In the genomic region with DNA sequence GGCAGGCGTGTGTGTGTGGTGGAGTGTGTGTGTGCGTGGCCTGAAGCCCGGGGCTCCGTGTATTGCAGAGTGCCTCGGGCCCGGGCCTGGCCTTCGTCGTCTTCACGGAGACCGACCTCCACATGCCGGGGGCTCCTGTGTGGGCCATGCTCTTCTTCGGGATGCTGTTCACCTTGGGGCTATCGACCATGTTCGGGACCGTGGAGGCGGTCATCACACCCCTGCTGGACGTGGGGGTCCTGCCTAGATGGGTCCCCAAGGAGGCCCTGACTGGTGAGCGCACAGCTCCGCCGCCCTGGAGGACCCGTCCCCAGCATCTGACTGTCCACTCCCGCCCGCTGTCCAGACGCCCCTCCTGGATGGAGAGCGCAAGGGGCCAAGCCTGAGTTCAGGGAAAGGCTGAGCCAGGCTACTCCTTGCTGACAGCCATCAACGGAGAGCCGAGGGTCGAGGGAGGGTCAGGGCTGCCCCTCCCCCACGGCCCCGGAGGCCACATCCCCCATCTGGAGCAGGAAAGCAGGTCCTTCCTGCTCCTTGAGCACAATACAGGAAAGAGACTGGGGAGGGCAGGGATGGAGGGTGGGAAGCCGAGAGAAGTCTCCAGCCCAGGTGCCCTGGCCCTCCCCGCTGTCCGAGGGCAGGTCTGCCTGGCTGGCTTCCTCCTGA, we compare ENCODE assay signal across 28 cellular contexts. TPM values are rescaled to one million over a fixed set of nuclear protein-coding genes. Genes with fewer than 3 reads are reported as not detected.
DNase-seq lines count a peak whose midpoint lies in the region; ATAC-seq, FAIRE-seq and TF ChIP-seq lines count a peak whose summit lies in the region.
"Had no signal": no experiment of that assay in that cellular context is flagged by ENCODE, and none has a peak within 500 bp of the region (broad histone marks: within the 10 kb centered on the region; RNA-seq: fewer than 3 reads in every experiment).

No MANE protein-coding gene starts in this region.

- H3K14ac ChIP-seq in H1 (ENCODE audit: insufficient read length) (no peak overlapping the region), neuronal stem cell (ENCODE audit: low read length) (peak overlapping the region; percentile 89)

- no peak overlapping the region for H3K9ac ChIP-seq in H1 (replicated peaks in 1 of 4; ENCODE audit: extremely low read depth in 1 of 4, low read depth in 3 of 4, low read length in 3 of 4)
- peak overlapping the region; percentile 40 for H3K9ac ChIP-seq in neuronal stem cell (ENCODE audit: low read depth, low read length, poor library complexity)
- H3K9ac ChIP-seq: BLaER1 had no signal

- H4K91ac ChIP-seq in H1 (replicated peaks; ENCODE audit: insufficient read length, low read length) = no peak overlapping the region
- no peak overlapping the region for H4K91ac ChIP-seq in neuronal stem cell (ENCODE audit: low read depth, low read length, poor library complexity)

- H4K20me1 ChIP-seq in GM23338 (replicated peaks; ENCODE audit: insufficient read depth) = no peaks in the 10 kb centered on the region
- peaks cover 6 to 11% of the 10 kb centered on the region in 2 experiments for H4K20me1 ChIP-seq in H1 (replicated peaks in 1 of 2; ENCODE audit: control insufficient read depth in 1 of 2, insufficient read depth in 2 of 2, low read length in 2 of 2)

- no peaks in the 10 kb centered on the region; the same call in 2 of the 3 replicates for H3K9me3 Mint-ChIP-seq in GM23338

- no peak overlapping the region for H3K27ac Mint-ChIP-seq in GM23338
- H3K27ac Mint-ChIP-seq: CD4-positive, CD25-positive, alpha-beta regulatory T cell had no signal

- peaks cover 2% of the 10 kb centered on the region; the same call in 1 of the 2 replicates for H3K23me2 ChIP-seq in H1 (ENCODE audit: low read depth, low read length)

- H3F3A ChIP-seq in GM23338 (replicated peaks; ENCODE audit: low read depth) = no peaks in the 10 kb centered on the region

- H3K27me3 ChIP-seq in GM23338 (ENCODE audit: insufficient read depth) (no peaks in the 10 kb centered on the region), H1 (replicated peaks in 1 of 4; ENCODE audit: control insufficient read depth in 3 of 4, extremely low read depth in 1 of 4, insufficient read depth in 3 of 4, low read length in 3 of 4) (no peaks in the 10 kb centered on the region; a peak in 1 of 7 replicates), neuronal stem cell (ENCODE audit: control insufficient read depth in 3 of 3, insufficient read depth in 3 of 3, low read depth in 1 of 3, low read length in 3 of 3) (peaks cover 0 to 27% (median 0%) of the 10 kb centered on the region in 3 experiments), thyroid gland (no peaks in the 10 kb centered on the region)

- H4K8ac ChIP-seq in H1 (ENCODE audit: extremely low read depth, insufficient read depth, low read length) (no peak overlapping the region), neuronal stem cell (ENCODE audit: low read depth, low read length) (no peak overlapping the region)

- H2BK120ac ChIP-seq in H1 (replicated peaks; ENCODE audit: low read depth, low read length) = no peak overlapping the region
- H2BK120ac ChIP-seq in neuronal stem cell (ENCODE audit: low read depth, low read length) = no peak overlapping the region

- no peaks in the 10 kb centered on the region for H3K79me1 ChIP-seq in H1 (ENCODE audit: low read depth, low read length)
- peaks cover 4% of the 10 kb centered on the region for H3K79me1 ChIP-seq in neuronal stem cell (ENCODE audit: low read depth, low read length)

- POLR2A ChIA-PET in H1 (lab: Charles Lee; ENCODE audit: partially characterized antibody) = interaction anchor here (1.3 kb wide), 1 partner anchor 51 kb away, joined by 4 read pairs; a partner anchor contains a TSS

- H3K9me2 ChIP-seq in GM23338 (ENCODE audit: insufficient read depth) = no peaks in the 10 kb centered on the region

- H2BK5ac ChIP-seq in H1 (ENCODE audit: low read depth, low read length) = peak overlapping the region; percentile 44
- H2BK5ac ChIP-seq in neuronal stem cell (ENCODE audit: low read length) = peak overlapping the region; percentile 39

- H3K9me3 ChIP-seq in H1 (ENCODE audit: insufficient read depth in 2 of 2, low read depth in 1 of 2, low read length in 1 of 2) (no peaks in the 10 kb centered on the region), neuronal stem cell (replicated peaks in 1 of 2; ENCODE audit: control insufficient read depth in 2 of 2, insufficient read depth in 1 of 2, low read depth in 1 of 2, low read length in 2 of 2) (peaks cover 0 to 2% of the 10 kb centered on the region in 2 donors), thyroid gland (no peaks in the 10 kb centered on the region)
- H3K9me3 ChIP-seq: BLaER1 had no signal

- 90% methylated on average over 24 of the region's 33 CpGs; no CpG with 5 or more reads in 1 of the 2 experiments for WGBS in H1 (ENCODE audit: extremely low coverage in 1 of 2, insufficient coverage in 1 of 2, insufficient read length in 1 of 2, insufficient replicate concordance in 2 of 2, low coverage in 1 of 2, low lambda C conversion rate in 2 of 2, missing lambda C conversion rate in 1 of 2), 2 experiments
- no CpG with 5 or more reads among the region's 33 CpGs for WGBS in neuronal stem cell (ENCODE audit: extremely low coverage in 2 of 2, insufficient read length in 2 of 2, insufficient replicate concordance in 1 of 2), 2 donors
- WGBS in thyroid gland, 2 donors = 48 to 65% methylated on average over 18 to 33 of the region's 33 CpGs

- TF ChIP-seq POLR2A in H1 (IDR thresholded peaks at IDR 0.05; ENCODE audit: control extremely low read depth in 1 of 2, low read depth in 2 of 2, low read length in 2 of 2) = no peak
- TF ChIP-seq POLR2A in thyroid gland (IDR thresholded peaks at IDR 0.05) = no peak

- no peak overlapping the region for H3K56ac ChIP-seq in H1 (replicated peaks; ENCODE audit: insufficient read length, low read depth, low read length)

- DNase-seq in GM23338 (ENCODE audit: low spot score) = peak; percentile 51
- no peak for DNase-seq in H1 (ENCODE audit: low read depth in 1 of 2, low spot score in 2 of 2)
- peak; percentile 69 for DNase-seq in iPS-NIHi7 (ENCODE audit: extremely low spot score)
- no peak for DNase-seq in neuronal stem cell (ENCODE audit: low spot score)
- no peak for DNase-seq in thyroid gland
- DNase-seq in NCI-H2171 (lab: John Stamatoyannopoulos, UW) = no peak
- no peak for DNase-seq in H4 (ENCODE audit: low spot score)
- DNase-seq in stimulated activated CD4-positive, alpha-beta T cell treated with anti-CD3 and anti-CD28 coated beads, Interleukin-4, amount 100 ng/mL, for 1 hour = no peak
- DNase-seq: CD4-positive, CD25-positive, alpha-beta regulatory T cell; DMS153; DND-41; KBM-7; MV-4-11; NCI-H1105; NCI-H1436 treated with DMSO at 0.1 percent for 48 hours; NCI-H187 treated with DMSO at 0.1 percent for 48 hours; SHP77 had no signal

- no peak overlapping the region for H2BK20ac ChIP-seq in H1 (ENCODE audit: low read length)

- H4K5ac ChIP-seq in H1 (ENCODE audit: insufficient read length, low read depth, low read length) = no peak overlapping the region

- no peak overlapping the region for H3K4me3 Mint-ChIP-seq in GM23338
- H3K4me3 Mint-ChIP-seq: CD4-positive, CD25-positive, alpha-beta regulatory T cell had no signal

- peaks cover 6% of the 10 kb centered on the region for H3K27me3 Mint-ChIP-seq in GM23338 (ENCODE audit: insufficient read depth, low read depth, poor library complexity)
- H3K27me3 Mint-ChIP-seq: CD4-positive, CD25-positive, alpha-beta regulatory T cell had no signal

- H3K18ac ChIP-seq in H1 (ENCODE audit: extremely low read depth, low read length) = no peak overlapping the region
- peak overlapping the region; percentile 38 for H3K18ac ChIP-seq in neuronal stem cell (ENCODE audit: low read length)

- H3K27ac ChIP-seq in GM23338 (ENCODE audit: low read depth) = no peak overlapping the region
- no peak overlapping the region for H3K27ac ChIP-seq in H1 (ENCODE audit: low read depth, low read length)
- no peak overlapping the region for H3K27ac ChIP-seq in neuronal stem cell (replicated peaks; ENCODE audit: low read length)
- no peak overlapping the region for H3K27ac ChIP-seq in thyroid gland
- H3K27ac ChIP-seq: BLaER1, RWPE1 had no signal

- FAIRE-seq in H1 (lab: Jason Lieb, UNC) = no peak
- FAIRE-seq: A204.1, GM18507 had no signal

- CTCF ChIA-PET in H1 (lab: Charles Lee; ENCODE audit: partially characterized antibody) = interaction anchor here (2.3 kb wide), 1 partner anchor 75 kb away, joined by 8 read pairs; no protein-coding TSS in a partner anchor

- H3K4me1 ChIP-seq in GM23338 (ENCODE audit: insufficient read depth) (0 out of 2 replicates have a peak, but pooled peaks cover 3% of the 10 kb centered on the region), H1 (replicated peaks in 1 of 4; ENCODE audit: control insufficient read depth in 3 of 4, insufficient read depth in 4 of 4, low read length in 3 of 4) (peaks cover 0 to 9% (median under 1%) of the 10 kb centered on the region in 4 experiments; a peak in 5 of 7 replicates), neuronal stem cell (ENCODE audit: control insufficient read depth in 2 of 2, insufficient read depth in 1 of 2, low read depth in 1 of 2, low read length in 2 of 2) (peaks cover 0 to 3% of the 10 kb centered on the region in 2 donors), thyroid gland (no peaks in the 10 kb centered on the region)

- H2AK5ac ChIP-seq in H1 (ENCODE audit: low read depth, low read length) (0 out of 2 replicates have a peak overlapping the region, but pooled peaks have one; percentile 39), neuronal stem cell (ENCODE audit: low read depth, low read length) (no peak overlapping the region)

- TF ChIP-seq EP300 in H1 (IDR thresholded peaks at IDR 0.05; ENCODE audit: borderline replicate concordance in 1 of 2, low read depth in 2 of 2, low read length in 2 of 2) = no peak

- H3K79me2 ChIP-seq in GM23338 (replicated peaks; ENCODE audit: insufficient read depth) = no peaks in the 10 kb centered on the region
- no peaks in the 10 kb centered on the region for H3K79me2 ChIP-seq in H1 (ENCODE audit: control insufficient read depth in 1 of 2, insufficient read depth in 2 of 2, low read length in 2 of 2)

- intact Hi-C loops in thyroid gland (cut with DNase I) = no loop called here

- H3K4me1 Mint-ChIP-seq in GM23338 = peaks cover 13% of the 10 kb centered on the region; the same call in 2 of the 3 replicates

- H3K4me3 ChIP-seq in GM23338 (no peak overlapping the region), H1 (ENCODE audit: extremely low read depth in 1 of 4, insufficient read depth in 2 of 4, low read depth in 3 of 4, low read length in 4 of 4) (no peak overlapping the region), neuronal stem cell (ENCODE audit: low read length in 2 of 2) (no peak overlapping the region), thyroid gland (replicated peaks in 1 of 3) (no peak overlapping the region)
- H3K4me3 ChIP-seq: BLaER1 had no signal

- ATAC-seq in GM23338 = peak; percentile 30
- ATAC-seq: HCT116, Panc1 had no signal

- H2AFZ ChIP-seq in GM23338 = no peak overlapping the region
- H2AFZ ChIP-seq in H1 (ENCODE audit: low read length) = no peak overlapping the region
- peak overlapping the region; percentile 35 for H2AFZ ChIP-seq in neuronal stem cell (ENCODE audit: low read length)

- no peak overlapping the region for H3K23ac ChIP-seq in H1 (ENCODE audit: insufficient read length)
- peak overlapping the region; percentile 93 for H3K23ac ChIP-seq in neuronal stem cell (ENCODE audit: low read depth, low read length, poor library complexity)

- H2BK15ac ChIP-seq in H1 (ENCODE audit: low read length) (no peak overlapping the region), neuronal stem cell (ENCODE audit: low read length) (peak overlapping the region; percentile 26)

- TF ChIP-seq CTCF in GM23338 (conservative IDR thresholded peaks at IDR 0.05; ENCODE audit: low read depth in 2 of 2) (no peak), H1 (IDR thresholded peaks at IDR 0.05; ENCODE audit: control extremely low read depth in 1 of 3, insufficient read depth in 1 of 3, low read depth in 1 of 3, low read length in 3 of 3) (no peak), thyroid gland (IDR thresholded peaks at IDR 0.05) (no peak)

- no peak for TF ChIP-seq RAD21 in H1 (IDR thresholded peaks at IDR 0.05 in 1 of 2, conservative IDR thresholded peaks at IDR 0.05 in 1 of 2; ENCODE audit: low read depth in 2 of 2, low read length in 2 of 2)

- no peak overlapping the region for H3K4ac ChIP-seq in H1 (replicated peaks; ENCODE audit: insufficient read length, low read depth, low read length)
- no peak overlapping the region for H3K4ac ChIP-seq in neuronal stem cell (ENCODE audit: low read length)

- H2BK12ac ChIP-seq in H1 (ENCODE audit: low read depth, low read length) (peak overlapping the region; percentile 60; the same call in 1 of the 2 replicates), neuronal stem cell (ENCODE audit: low read length) (peak overlapping the region; percentile 22)

- H3K36me3 ChIP-seq in GM23338 (ENCODE audit: insufficient read depth) (no peaks in the 10 kb centered on the region), H1 (ENCODE audit: control insufficient read depth in 2 of 4, insufficient read depth in 4 of 4, low read length in 3 of 4) (no peaks in the 10 kb centered on the region), neuronal stem cell (replicated peaks in 1 of 2; ENCODE audit: control insufficient read depth in 2 of 2, insufficient read depth in 2 of 2, low read length in 2 of 2) (no peaks in the 10 kb centered on the region), thyroid gland (no peaks in the 10 kb centered on the region)
- H3K36me3 ChIP-seq: BLaER1 had no signal

- no peaks in the 10 kb centered on the region for H3K36me3 Mint-ChIP-seq in GM23338 (ENCODE audit: low read depth)
- H3K36me3 Mint-ChIP-seq: CD4-positive, CD25-positive, alpha-beta regulatory T cell had no signal

- H3K4me2 ChIP-seq in GM23338 = no peak overlapping the region
- H3K4me2 ChIP-seq in H1 (ENCODE audit: insufficient read depth in 1 of 2, low read depth in 2 of 2, low read length in 2 of 2) = no peak overlapping the region; a peak in 1 of 4 replicates
- no peak overlapping the region for H3K4me2 ChIP-seq in neuronal stem cell (ENCODE audit: insufficient read depth, low read length, poor library complexity, severe bottlenecking)
- H3K4me2 ChIP-seq: BLaER1 had no signal

RNA-seq across cellular contexts. Expression of a gene that starts 18.4 kb away (rescaled TPM):
- not detected in 2 replicates for total RNA-seq in GM23338 (2014; rRNA removed; shearing (Covaris generic))
- polyA plus RNA-seq in GM23338 (2016; fragmentation: Nextera tagmentation; extraction: Ambion mirVana) = not detected in 2 replicates
- total RNA-seq in H1 (2021; fragmentation: NEBNext Ultra II Directional; extraction: Animal tissue kit (Norgen Biotek cat#: 25700)) = not detected in 2 replicates
- 0.03 TPM in 1 of 2 replicates, not detected in the other for polyA plus RNA-seq in H1 (2011; rRNA removed)
- polyA plus RNA-seq in H1 (2011; cell fraction: cytosol; rRNA removed) = not detected
- not detected for polyA plus RNA-seq in H1 (2011; cell fraction: nucleus; rRNA removed)
- not detected in 4 replicates for polyA plus RNA-seq in H1 (2012, experiment 1 of 2)
- not detected for polyA plus RNA-seq in H1 (2012, experiment 2 of 2)
- polyA plus RNA-seq in H1 (2013, experiment 1 of 2) = not detected
- polyA plus RNA-seq in H1 (2013, experiment 2 of 2) = not detected
- not detected in 2 replicates for polyA minus RNA-seq in H1 (2011; rRNA and poly(A)+ RNA removed)
- polyA minus RNA-seq in H1 (2011; cell fraction: cytosol; rRNA and poly(A)+ RNA removed) = not detected
- not detected for polyA minus RNA-seq in H1 (2011; cell fraction: nucleus; rRNA and poly(A)+ RNA removed)
- polyA plus RNA-seq in neuronal stem cell (2013, experiment 1 of 2) = not detected
- polyA plus RNA-seq in neuronal stem cell (2013, experiment 2 of 2) = not detected
- not detected for total RNA-seq in thyroid gland
- not detected in 2 replicates for total RNA-seq in H4 (2014; rRNA removed; shearing (Covaris generic))
- total RNA-seq: CD4-positive, CD25-positive, alpha-beta regulatory T cell; LHCN-M2; MCF 10A; NCI-H460; OCI-LY7 had no signal
- polyA plus RNA-seq: AG04450; CD4-positive, CD25-positive, alpha-beta regulatory T cell had no signal

RNA-seq across cellular contexts. Expression of a gene that starts 42.2 kb away (rescaled TPM):
- total RNA-seq in GM23338 (2014; rRNA removed; shearing (Covaris generic)) = not detected in 2 replicates
- not detected in 2 replicates for polyA plus RNA-seq in GM23338 (2016; fragmentation: Nextera tagmentation; extraction: Ambion mirVana)
- not detected in 2 replicates for total RNA-seq in H1 (2021; fragmentation: NEBNext Ultra II Directional; extraction: Animal tissue kit (Norgen Biotek cat#: 25700))
- 0.02 and 0.03 TPM in 2 replicates for polyA plus RNA-seq in H1 (2011; rRNA removed)
- polyA plus RNA-seq in H1 (2011; cell fraction: cytosol; rRNA removed) = 0.03 TPM
- polyA plus RNA-seq in H1 (2011; cell fraction: nucleus; rRNA removed) = 0.06 TPM
- polyA plus RNA-seq in H1 (2012, experiment 1 of 2) = 0.05 TPM in 1 of 4 replicates, not detected in the others
- 0.03 TPM for polyA plus RNA-seq in H1 (2012, experiment 2 of 2)
- polyA plus RNA-seq in H1 (2013, experiment 1 of 2) = not detected
- 0.02 TPM for polyA plus RNA-seq in H1 (2013, experiment 2 of 2)
- polyA minus RNA-seq in H1 (2011; rRNA and poly(A)+ RNA removed) = 0.22 TPM in 1 of 2 replicates, not detected in the other
- polyA minus RNA-seq in H1 (2011; cell fraction: cytosol; rRNA and poly(A)+ RNA removed) = not detected
- polyA minus RNA-seq in H1 (2011; cell fraction: nucleus; rRNA and poly(A)+ RNA removed) = not detected
- polyA plus RNA-seq in neuronal stem cell (2013, experiment 1 of 2) = not detected
- not detected for polyA plus RNA-seq in neuronal stem cell (2013, experiment 2 of 2)
- total RNA-seq in thyroid gland = not detected
- total RNA-seq in H4 (2014; rRNA removed; shearing (Covaris generic)) = not detected in 2 replicates
- total RNA-seq: CD4-positive, CD25-positive, alpha-beta regulatory T cell; LHCN-M2; MCF 10A; NCI-H460; OCI-LY7 had no signal
- polyA plus RNA-seq: AG04450; CD4-positive, CD25-positive, alpha-beta regulatory T cell had no signal

RNA-seq across cellular contexts. Expression of a gene that starts 51.2 kb away (rescaled TPM):
- 36.2 and 46.4 TPM in 2 replicates for total RNA-seq in GM23338 (2014; rRNA removed; shearing (Covaris generic))
- polyA plus RNA-seq in GM23338 (2016; fragmentation: Nextera tagmentation; extraction: Ambion mirVana) (9.1 and 9.8 TPM in 2 replicates), H1 (2011; rRNA removed) (13.1 and 23.0 TPM in 2 replicates)
- 21.0 and 23.1 TPM in 2 replicates for total RNA-seq in H1 (2021; fragmentation: NEBNext Ultra II Directional; extraction: Animal tissue kit (Norgen Biotek cat#: 25700))
- polyA plus RNA-seq in H1 (2011; cell fraction: cytosol; rRNA removed) = 19.3 TPM
- polyA plus RNA-seq in H1 (2011; cell fraction: nucleus; rRNA removed) = 70.1 TPM
- 11.6 to 23.1 TPM (median 17.1 TPM) in 4 replicates for polyA plus RNA-seq in H1 (2012, experiment 1 of 2)
- 10.2 TPM for polyA plus RNA-seq in H1 (2012, experiment 2 of 2)
- polyA plus RNA-seq in H1 (2013, experiment 1 of 2) = 16.6 TPM
- 13.5 TPM for polyA plus RNA-seq in H1 (2013, experiment 2 of 2)
- 12.3 and 13.0 TPM in 2 replicates for polyA minus RNA-seq in H1 (2011; rRNA and poly(A)+ RNA removed)
- polyA minus RNA-seq in H1 (2011; cell fraction: cytosol; rRNA and poly(A)+ RNA removed) = 20.2 TPM
- 38.0 TPM for polyA minus RNA-seq in H1 (2011; cell fraction: nucleus; rRNA and poly(A)+ RNA removed)
- polyA plus RNA-seq in neuronal stem cell (2013, experiment 1 of 2) = 2.5 TPM
- polyA plus RNA-seq in neuronal stem cell (2013, experiment 2 of 2) = 2.5 TPM
- not detected for total RNA-seq in thyroid gland
- 0.04 and 0.23 TPM in 2 replicates for total RNA-seq in H4 (2014; rRNA removed; shearing (Covaris generic))
- polyA plus RNA-seq: AG04450; CD4-positive, CD25-positive, alpha-beta regulatory T cell had no signal

Comparison
In these comparisons a context has a peak if more than half of its experiments do, and no peak if none do; other contexts are left out.
1. DNase-seq: peak in GM23338 (single experiment) and iPS-NIHi7 (single experiment); none in H1 (0 of 2), neuronal stem cell (single experiment), thyroid gland (0 of 2), NCI-H2171 (single experiment), H4 (single experiment) and stimulated activated CD4-positive, alpha-beta T cell treated with anti-CD3 and anti-CD28 coated beads, Interleukin-4, amount 100 ng/mL, for 1 hour (single experiment).
2. RNA of a gene that starts 51.2 kb away (total RNA-seq): 36.2 to 46.4 TPM in GM23338 and 21.0 to 23.1 TPM in H1; 0.04 to 0.23 TPM in H4 and not detected in thyroid gland; every median in the first group is over 10 times any median in the second.